Comparison of ENCODE assay signal across 10 cellular contexts in genomic region chr13:50078512-50079277, GRCh38.
DNase-seq lines count a peak whose midpoint lies in the region; ATAC-seq, FAIRE-seq and TF ChIP-seq lines count a peak whose summit lies in the region.
"Had no signal": no experiment of that assay in that cellular context is flagged by ENCODE, and none has a peak within 500 bp of the region (broad histone marks: within the 10 kb centered on the region; RNA-seq: fewer than 3 reads in every experiment).

No MANE protein-coding gene starts in this region.

- POLR2A ChIA-PET in A549 (lab: Yijun Ruan, JAX), result interaction anchor here (1.0 to 5.1 kb wide), 2 partner anchors 9 to 81 kb away, joined by 5 to 36 read pairs; partner anchors contain the start of gene TRIM13
- POLR2A ChIA-PET in activated naive CD8-positive, alpha-beta T cell treated with anti-CD3 and anti-CD28 coated beads, Interleukin-2, amount 10 ng/mL, durations not matched to agents 7 days and 5 days (lab: Charles Lee), result interaction anchor here (0.6 to 10.3 kb wide), 3 partner anchors 47 to 393 kb away, joined by 3 to 224 read pairs (median 75); partner anchors contain the start of gene TRIM13

- H3K27me3 ChIP-seq in GM23338 (ENCODE audit: insufficient read depth) (peaks cover 32% of the 10 kb centered on the region), mononuclear cell (ENCODE audit: insufficient read depth, low read length) (no peaks in the 10 kb centered on the region)

- no peak for TF ChIP-seq POLR2A in A549 (IDR thresholded peaks at IDR 0.05; ENCODE audit: low read length)

- no peak for FAIRE-seq in A549 (lab: Jason Lieb, UNC)

- H3K4me3 ChIP-seq in A549, result peak overlapping the region; percentile 80
- peak overlapping the region; percentile 1; the same call in 1 of the 2 replicates for H3K4me3 ChIP-seq in GM23338
- peak overlapping the region; percentile 7 for H3K4me3 ChIP-seq in mononuclear cell (ENCODE audit: low read length)

- peaks cover 5% of the 10 kb centered on the region; the same call in 1 of the 2 replicates for H3F3A ChIP-seq in GM23338 (replicated peaks; ENCODE audit: low read depth)

- peaks cover 25% of the 10 kb centered on the region for H4K20me1 ChIP-seq in GM23338 (replicated peaks; ENCODE audit: insufficient read depth)

- peaks cover 44% of the 10 kb centered on the region; the same call in 2 of the 3 replicates for H3K4me1 ChIP-seq in A549
- peaks cover 25% of the 10 kb centered on the region for H3K4me1 ChIP-seq in GM23338 (ENCODE audit: insufficient read depth)
- peaks cover 33% of the 10 kb centered on the region for H3K4me1 ChIP-seq in mononuclear cell (ENCODE audit: insufficient read depth, low read length)

- H3K9me3 ChIP-seq in A549 (no peaks in the 10 kb centered on the region), mononuclear cell (ENCODE audit: low read depth, low read length) (no peaks in the 10 kb centered on the region)

- H3K36me3 Mint-ChIP-seq in GM23338 (ENCODE audit: low read depth), result no peaks in the 10 kb centered on the region; the same call in 1 of the 3 replicates
- H3K36me3 Mint-ChIP-seq in activated naive CD8-positive, alpha-beta T cell treated with anti-CD3 and anti-CD28 coated beads, Interleukin-2, amount 10 ng/mL, durations not matched to agents 7 days and 5 days, result peaks cover 25% of the 10 kb centered on the region

- CTCF ChIA-PET in A549 (lab: Yijun Ruan, JAX), result interaction anchor here (1.6 to 4.1 kb wide), 2 partner anchors 81 to 833 kb away, joined by 5 to 22 read pairs; partner anchors contain the start of gene TRIM13

- peaks cover 25% of the 10 kb centered on the region for H3K4me1 Mint-ChIP-seq in GM23338
- H3K4me1 Mint-ChIP-seq in activated naive CD8-positive, alpha-beta T cell treated with anti-CD3 and anti-CD28 coated beads, Interleukin-2, amount 10 ng/mL, durations not matched to agents 7 days and 5 days, result peaks cover 26% of the 10 kb centered on the region

- 7% methylated on average over 3 of the region's 3 CpGs for WGBS in A549 (ENCODE audit: missing lambda C conversion rate)

- H3K79me2 ChIP-seq in GM23338 (replicated peaks; ENCODE audit: insufficient read depth), result peaks cover 74% of the 10 kb centered on the region

- peak overlapping the region; percentile 81 for H3K4me2 ChIP-seq in A549
- H3K4me2 ChIP-seq in GM23338, result peak overlapping the region; percentile 85

- peak overlapping the region; percentile 72 to 88 for H3K27ac ChIP-seq in A549
- H3K27ac ChIP-seq in GM23338 (ENCODE audit: low read depth), result no peak overlapping the region

- no peaks in the 10 kb centered on the region for H3K36me3 ChIP-seq in GM23338 (ENCODE audit: insufficient read depth)
- H3K36me3 ChIP-seq: stomach had no signal

- DNase-seq in A549 (ENCODE audit: low read depth in 1 of 2, low spot score in 1 of 2) (no peak), GM23338 (ENCODE audit: low spot score) (no peak), SHP77 treated with DMSO at 0.1 percent for 48 hours (lab: John Stamatoyannopoulos, UW) (no peak), NCI-H2029 treated with DMSO at 0.1 percent for 48 hours (lab: John Stamatoyannopoulos, UW) (no peak)
- DNase-seq in activated naive CD8-positive, alpha-beta T cell treated with anti-CD3 and anti-CD28 coated beads, Interleukin-2, amount 10 ng/mL, durations not matched to agents 7 days and 5 days, result no peak
- DNase-seq: NK-92 treated with Interleukin-12 subunit alpha and Interleukin-12 subunit beta, amount 100 ng/mL, for 24 hours; stomach had no signal

- H3K9me3 Mint-ChIP-seq in GM23338, result no peaks in the 10 kb centered on the region
- H3K9me3 Mint-ChIP-seq in activated naive CD8-positive, alpha-beta T cell treated with anti-CD3 and anti-CD28 coated beads, Interleukin-2, amount 10 ng/mL, durations not matched to agents 7 days and 5 days, result no peaks in the 10 kb centered on the region

- no peak for TF ChIP-seq EP300 in A549 (IDR thresholded peaks at IDR 0.05)

- H3K27me3 Mint-ChIP-seq in GM23338 (ENCODE audit: insufficient read depth, low read depth, poor library complexity), result peaks cover 9% of the 10 kb centered on the region
- H3K27me3 Mint-ChIP-seq in activated naive CD8-positive, alpha-beta T cell treated with anti-CD3 and anti-CD28 coated beads, Interleukin-2, amount 10 ng/mL, durations not matched to agents 7 days and 5 days, result no peaks in the 10 kb centered on the region

- H2AFZ ChIP-seq in GM23338, result no peak overlapping the region

- H3K9me2 ChIP-seq in GM23338 (ENCODE audit: insufficient read depth), result no peaks in the 10 kb centered on the region

- H3K4me3 Mint-ChIP-seq in GM23338, result peak overlapping the region; percentile 15; the same call in 2 of the 3 replicates
- H3K4me3 Mint-ChIP-seq in activated naive CD8-positive, alpha-beta T cell treated with anti-CD3 and anti-CD28 coated beads, Interleukin-2, amount 10 ng/mL, durations not matched to agents 7 days and 5 days, result peak overlapping the region; percentile 100

- H3K27ac Mint-ChIP-seq in GM23338, result no peak overlapping the region
- peak overlapping the region; percentile 40 for H3K27ac Mint-ChIP-seq in activated naive CD8-positive, alpha-beta T cell treated with anti-CD3 and anti-CD28 coated beads, Interleukin-2, amount 10 ng/mL, durations not matched to agents 7 days and 5 days

- no peak for TF ChIP-seq RAD21 in A549 (conservative IDR thresholded peaks at IDR 0.05 in 1 of 2, IDR thresholded peaks at IDR 0.05 in 1 of 2)

- ATAC-seq in A549 (no peak), GM23338 (no peak), HG02571 (IDR thresholded peaks at IDR 0.05; ENCODE audit: unreplicated experiment) (no peak), HG03280 (IDR thresholded peaks at IDR 0.05; ENCODE audit: unreplicated experiment) (no peak)
- no peak for ATAC-seq in activated naive CD8-positive, alpha-beta T cell treated with anti-CD3 and anti-CD28 coated beads, Interleukin-2, amount 10 ng/mL, durations not matched to agents 7 days and 5 days (ENCODE audit: low read depth)

- no peak for TF ChIP-seq CTCF in A549 (IDR thresholded peaks at IDR 0.05)
- no peak for TF ChIP-seq CTCF in GM23338 (conservative IDR thresholded peaks at IDR 0.05; ENCODE audit: low read depth in 2 of 2)

TF ChIP-seq in A549, 52 proteins besides CTCF, POLR2A, EP300 and RAD21:
- TF ChIP-seq CBX2 (IDR thresholded peaks at IDR 0.05; ENCODE audit: borderline replicate concordance, low read depth) (no peak), CHD4 (IDR thresholded peaks at IDR 0.05; ENCODE audit: borderline replicate concordance) (no peak)

TF ChIP-seq in GM23338, 12 proteins besides CTCF, POLR2A, EP300 and RAD21 (continues in another document):
- no peak for TF ChIP-seq ZNF462 (CRISPR knock-in tag; IDR thresholded peaks at IDR 0.05)

Comparison
In these comparisons a context has a peak if more than half of its experiments do, and no peak if none do; other contexts are left out.
1. H3K4me3 ChIP-seq: peak in every context shown above with its lines; median percentile 80 in A549; 7 in mononuclear cell; 1 in GM23338.